Comparison of ENCODE assay signal across 1 cellular context in genomic region chr1:91791103-91791502, GRCh38.
TF ChIP-seq lines count a peak whose summit lies in the region.

No MANE protein-coding gene starts in this region.

TF ChIP-seq in HEK293, 187 proteins besides CTCF, POLR2A, EP300 and RAD21 (continued from another document):
- peak; percentile 77 for TF ChIP-seq OSR2 (tag by site-specific recombination; IDR thresholded peaks at IDR 0.05)
- TF ChIP-seq ZIC2 (tag by site-specific recombination; IDR thresholded peaks at IDR 0.05), result peak; percentile 54; the same call in 1 of the 2 replicates
- 0 out of 2 replicates have a peak, but pooled peaks have one; percentile 29 for TF ChIP-seq ZSCAN30 (tag by site-specific recombination; IDR thresholded peaks at IDR 0.05)
- TF ChIP-seq PBX3 (CRISPR knock-in tag; IDR thresholded peaks at IDR 0.05), result no peak
- no peak for TF ChIP-seq ZNF701 (tag by site-specific recombination; IDR thresholded peaks at IDR 0.05)
- no peak for TF ChIP-seq ZNF2 (tag by site-specific recombination; IDR thresholded peaks at IDR 0.05)
- TF ChIP-seq ZNF768 (tag by site-specific recombination; IDR thresholded peaks at IDR 0.05), result no peak
- no peak for TF ChIP-seq SCRT1 (tag by site-specific recombination; IDR thresholded peaks at IDR 0.05; ENCODE audit: borderline replicate concordance)
- TF ChIP-seq ZNF629 (tag by site-specific recombination; IDR thresholded peaks at IDR 0.05), result no peak
- no peak for TF ChIP-seq ZNF707 (tag by site-specific recombination; IDR thresholded peaks at IDR 0.05)
- TF ChIP-seq ZNF654 (tag by site-specific recombination; IDR thresholded peaks at IDR 0.05; ENCODE audit: low read depth), result no peak
- no peak for TF ChIP-seq ZNF391 (tag by site-specific recombination; IDR thresholded peaks at IDR 0.05; ENCODE audit: borderline replicate concordance, low read depth)
- TF ChIP-seq KLF8 (tag by site-specific recombination; IDR thresholded peaks at IDR 0.05), result no peak
- TF ChIP-seq ZNF830 (tag by site-specific recombination; IDR thresholded peaks at IDR 0.05; ENCODE audit: low read depth), result no peak
- no peak for TF ChIP-seq ZNF585B (tag by site-specific recombination; IDR thresholded peaks at IDR 0.05)
- 0 out of 2 replicates have a peak, but pooled peaks have one; percentile 34 for TF ChIP-seq OVOL3 (tag by site-specific recombination; IDR thresholded peaks at IDR 0.05)
- TF ChIP-seq ZNF280C (tag by site-specific recombination; IDR thresholded peaks at IDR 0.05), result no peak
- TF ChIP-seq ZNF175 (tag by site-specific recombination; IDR thresholded peaks at IDR 0.05), result no peak
- TF ChIP-seq ZNF488 (tag by site-specific recombination; IDR thresholded peaks at IDR 0.05), result no peak
- TF ChIP-seq ZNF133 (tag by site-specific recombination; IDR thresholded peaks at IDR 0.05), result no peak
- peak; percentile 92 for TF ChIP-seq FEZF1 (tag by site-specific recombination; IDR thresholded peaks at IDR 0.05)
- TF ChIP-seq ZBTB44 (tag by site-specific recombination; IDR thresholded peaks at IDR 0.05), result peak; percentile 95
- no peak for TF ChIP-seq BCL11B (tag by site-specific recombination; IDR thresholded peaks at IDR 0.05; ENCODE audit: low read depth)
- no peak for TF ChIP-seq ZSCAN18 (tag by site-specific recombination; IDR thresholded peaks at IDR 0.05)
- no peak for TF ChIP-seq ZNF76 (tag by site-specific recombination; IDR thresholded peaks at IDR 0.05; ENCODE audit: borderline replicate concordance, low read depth)
- no peak for TF ChIP-seq ZNF658 (tag by site-specific recombination; IDR thresholded peaks at IDR 0.05)
- TF ChIP-seq TSHZ1 (tag by site-specific recombination; IDR thresholded peaks at IDR 0.05; ENCODE audit: borderline replicate concordance), result peak; percentile 21; the same call in 1 of the 2 replicates
- no peak for TF ChIP-seq HIC1 (tag by site-specific recombination; IDR thresholded peaks at IDR 0.05)
- TF ChIP-seq ZNF114 (tag by site-specific recombination; IDR thresholded peaks at IDR 0.05), result no peak
- TF ChIP-seq GFI1B (tag by site-specific recombination; IDR thresholded peaks at IDR 0.05), result no peak
- peak; percentile 74 for TF ChIP-seq PRDM4 (tag by site-specific recombination; IDR thresholded peaks at IDR 0.05)
- no peak for TF ChIP-seq ZNF148 (tag by site-specific recombination; IDR thresholded peaks at IDR 0.05; ENCODE audit: borderline replicate concordance)
- no peak for TF ChIP-seq SCRT2 (tag by site-specific recombination; IDR thresholded peaks at IDR 0.05)
- no peak for TF ChIP-seq ZNF248 (tag by site-specific recombination; IDR thresholded peaks at IDR 0.05)
- TF ChIP-seq ZBTB8A (tag by site-specific recombination; IDR thresholded peaks at IDR 0.05), result no peak
- no peak for TF ChIP-seq ZBTB1 (tag by site-specific recombination; IDR thresholded peaks at IDR 0.05)
- no peak for TF ChIP-seq ZNF184 (tag by site-specific recombination; IDR thresholded peaks at IDR 0.05)
